In genomic region chr4:28443371-28443770, GRCh38 we compare ENCODE assay signal across 10 cellular contexts.
DNase-seq lines count a peak whose midpoint lies in the region; ATAC-seq and TF ChIP-seq lines count a peak whose summit lies in the region.
"Had no signal": no experiment of that assay in that cellular context is flagged by ENCODE, and none has a peak within 500 bp of the region (broad histone marks: within the 10 kb centered on the region; RNA-seq: fewer than 3 reads in every experiment).

No MANE protein-coding gene starts in this region.

- H3K36me3 Mint-ChIP-seq in MCF 10A (ENCODE audit: insufficient read depth, unreplicated experiment) (no peaks in the 10 kb centered on the region), nephron progenitor cell (ENCODE audit: low read depth) (no peaks in the 10 kb centered on the region)
- no peaks in the 10 kb centered on the region for H3K36me3 Mint-ChIP-seq in activated T-helper 17 cell treated with anti-CD3 and anti-CD28 coated beads, Interleukin-2, amount 50 U/mL, for 72 hours (ENCODE audit: low read depth)
- H3K36me3 Mint-ChIP-seq: IgD-negative memory B cell had no signal

- BruUV-seq in mammary epithelial cell (replicated peaks; lab: Mats Ljungman, UMichigan): no TSS peak
- no TSS peak for BruUV-seq in MCF 10A (replicated peaks; lab: Mats Ljungman, UMichigan)

- no peak overlapping the region for H3K4me3 ChIP-seq in mammary epithelial cell (replicated peaks in 1 of 3; ENCODE audit: insufficient read depth in 1 of 3, low read depth in 2 of 3, low read length in 3 of 3)

- H3K4me3 Mint-ChIP-seq in MCF 10A (ENCODE audit: unreplicated experiment): no peak overlapping the region
- H3K4me3 Mint-ChIP-seq in nephron progenitor cell: no peak overlapping the region
- H3K4me3 Mint-ChIP-seq in activated T-helper 17 cell treated with anti-CD3 and anti-CD28 coated beads, Interleukin-2, amount 50 U/mL, for 72 hours: no peak overlapping the region
- H3K4me3 Mint-ChIP-seq: IgD-negative memory B cell had no signal

- in situ Hi-C loops in mammary epithelial cell (cut with MboI; ENCODE audit: low sequenced_read_pairs in 2 of 2): no loop called here

- peaks cover 18% of the 10 kb centered on the region for H3K4me1 ChIP-seq in mammary epithelial cell (ENCODE audit: insufficient read depth, low read length)

- H3K9me3 Mint-ChIP-seq in MCF 10A (ENCODE audit: unreplicated experiment) (no peaks in the 10 kb centered on the region), nephron progenitor cell (no peaks in the 10 kb centered on the region)
- H3K9me3 Mint-ChIP-seq in activated T-helper 17 cell treated with anti-CD3 and anti-CD28 coated beads, Interleukin-2, amount 50 U/mL, for 72 hours: peaks cover 12% of the 10 kb centered on the region

- ATAC-seq in GM21576 (IDR thresholded peaks at IDR 0.05; ENCODE audit: unreplicated experiment): no peak
- ATAC-seq in sciatic nerve: no peak
- no peak for ATAC-seq in activated T-helper 17 cell treated with anti-CD3 and anti-CD28 coated beads, Interleukin-2, amount 50 U/mL, for 72 hours (replicated peaks)

- no peaks in the 10 kb centered on the region for H3K9me3 ChIP-seq in mammary epithelial cell (replicated peaks; ENCODE audit: insufficient read depth, low read length)

- no peaks in the 10 kb centered on the region for H4K20me1 ChIP-seq in mammary epithelial cell (ENCODE audit: insufficient read depth, low read length)

- H3K4me1 Mint-ChIP-seq in MCF 10A (ENCODE audit: insufficient read depth, unreplicated experiment) (no peaks in the 10 kb centered on the region), nephron progenitor cell (no peaks in the 10 kb centered on the region)
- no peaks in the 10 kb centered on the region for H3K4me1 Mint-ChIP-seq in activated T-helper 17 cell treated with anti-CD3 and anti-CD28 coated beads, Interleukin-2, amount 50 U/mL, for 72 hours
- H3K4me1 Mint-ChIP-seq: IgD-negative memory B cell had no signal

- no peaks in the 10 kb centered on the region for H3K36me3 ChIP-seq in mammary epithelial cell (ENCODE audit: insufficient read depth, low read length)

- H3K27me3 ChIP-seq in mammary epithelial cell (ENCODE audit: insufficient read depth, low read length): no peaks in the 10 kb centered on the region

- peak overlapping the region; percentile 18 for H3K4me2 ChIP-seq in mammary epithelial cell (ENCODE audit: insufficient read depth, low read depth, low read length)

- CTCF ChIA-PET in mammary epithelial cell (lab: Charles Lee; ENCODE audit: low non-redundant PET): no interaction called here
- CTCF ChIA-PET in MCF 10A (lab: Yijun Ruan, JAX): interaction anchor here (0.9 kb wide), 1 partner anchor 19 kb away, joined by 3 read pairs; no protein-coding TSS in a partner anchor

- dilution Hi-C loops in mammary epithelial cell (cut with HindIII; ENCODE audit: low sequenced_read_pairs): no loop called here

- H3K27ac Mint-ChIP-seq in MCF 10A (ENCODE audit: low read depth, unreplicated experiment) (no peak overlapping the region), nephron progenitor cell (peak overlapping the region; percentile 28)
- H3K27ac Mint-ChIP-seq in activated T-helper 17 cell treated with anti-CD3 and anti-CD28 coated beads, Interleukin-2, amount 50 U/mL, for 72 hours: no peak overlapping the region
- H3K27ac Mint-ChIP-seq: IgD-negative memory B cell had no signal

- no peaks in the 10 kb centered on the region for H3K27me3 Mint-ChIP-seq in MCF 10A (ENCODE audit: insufficient read depth, unreplicated experiment)
- H3K27me3 Mint-ChIP-seq in nephron progenitor cell (ENCODE audit: low read depth, poor library complexity): no peaks in the 10 kb centered on the region
- no peaks in the 10 kb centered on the region for H3K27me3 Mint-ChIP-seq in activated T-helper 17 cell treated with anti-CD3 and anti-CD28 coated beads, Interleukin-2, amount 50 U/mL, for 72 hours
- H3K27me3 Mint-ChIP-seq: IgD-negative memory B cell had no signal

- H3K27ac ChIP-seq in mammary epithelial cell (ENCODE audit: insufficient read depth, low read depth, low read length): no peak overlapping the region

- intact Hi-C loops in mammary epithelial cell (cut with micrococcal nuclease) (no loop called here), MCF 10A (cut with micrococcal nuclease) (no loop called here), sciatic nerve (cut with DNase I) (no loop called here)

- WGBS in mammary epithelial cell (ENCODE audit: low coverage, missing lambda C conversion rate): 98% methylated on average over 3 of the region's 3 CpGs

- POLR2A ChIA-PET in MCF 10A (lab: Yijun Ruan, JAX): no interaction called here

- DNase-seq in mammary epithelial cell (no peak), MCF 10A (ENCODE audit: unreplicated experiment) (no peak), SK-N-DZ (ENCODE audit: low spot score) (peak; percentile 9), nephron progenitor cell (no peak), sciatic nerve (ENCODE audit: low spot score) (no peak)
- DNase-seq: ACHN, GF-D8 had no signal

- TF ChIP-seq CTCF in mammary epithelial cell (conservative IDR thresholded peaks at IDR 0.05 in 1 of 2, IDR thresholded peaks at IDR 0.05 in 1 of 2; ENCODE audit: extremely low read depth in 1 of 2, insufficient read depth in 1 of 2, low read depth in 1 of 2, low read length in 2 of 2) (no peak), MCF 10A (IDR thresholded peaks at IDR 0.05; ENCODE audit: unreplicated experiment) (no peak), nephron progenitor cell (IDR thresholded peaks at IDR 0.05) (no peak)

- no peak overlapping the region for H3K9ac ChIP-seq in mammary epithelial cell (ENCODE audit: insufficient read depth, low read length)

- no peaks in the 10 kb centered on the region for H3K79me2 ChIP-seq in mammary epithelial cell (ENCODE audit: insufficient read depth, low read length)

- peak overlapping the region; percentile 47 for H2AFZ ChIP-seq in mammary epithelial cell (ENCODE audit: low read depth, low read length)
